Comparison of ENCODE assay signal across 1 cellular context in the genomic region with DNA sequence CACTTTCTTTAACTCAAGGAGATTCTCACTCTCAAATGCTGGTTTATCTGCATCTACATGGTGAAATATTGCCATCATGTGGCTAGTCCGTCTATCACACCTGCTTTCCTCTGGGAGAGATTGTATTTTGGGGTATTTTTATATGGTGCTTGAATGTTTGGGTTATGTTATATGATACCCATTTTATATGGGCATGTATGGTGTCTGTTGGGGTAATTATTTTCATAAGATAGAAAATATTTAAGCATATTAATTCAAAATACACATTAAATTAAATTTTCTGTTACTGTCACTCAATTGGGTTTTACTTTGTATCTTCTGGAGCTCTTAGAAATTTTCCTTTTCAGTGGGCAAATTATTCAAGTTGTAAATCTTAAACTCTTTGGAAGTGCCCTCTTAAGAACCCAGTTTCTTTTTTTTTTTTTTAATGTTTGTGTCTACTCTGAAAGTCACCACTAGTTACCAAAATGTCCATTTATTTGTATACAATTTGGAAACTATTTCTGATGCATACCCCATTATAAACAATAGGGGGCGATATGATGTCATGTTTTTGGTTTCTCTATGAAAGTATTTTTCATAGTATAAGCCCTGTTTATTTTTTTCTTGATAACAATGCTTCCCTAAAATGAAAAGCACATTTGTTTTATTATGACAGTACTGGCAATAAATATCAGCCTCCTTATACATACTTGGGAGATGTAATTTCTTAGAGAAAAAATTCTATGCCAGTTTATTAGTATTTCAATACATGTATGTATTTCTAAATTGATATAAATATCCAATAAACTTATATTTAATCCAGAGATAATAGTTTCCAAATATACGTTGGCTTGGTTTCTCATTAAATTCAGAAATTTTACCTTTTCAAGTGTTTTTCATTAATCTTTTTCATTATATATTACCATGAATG.
TF ChIP-seq lines count a peak whose summit lies in the region.

No MANE protein-coding gene starts in this region.

TF ChIP-seq in HEK293, 187 proteins besides CTCF, POLR2A, EP300 and RAD21 (continued from another document):
- TF ChIP-seq, protein P1, sequence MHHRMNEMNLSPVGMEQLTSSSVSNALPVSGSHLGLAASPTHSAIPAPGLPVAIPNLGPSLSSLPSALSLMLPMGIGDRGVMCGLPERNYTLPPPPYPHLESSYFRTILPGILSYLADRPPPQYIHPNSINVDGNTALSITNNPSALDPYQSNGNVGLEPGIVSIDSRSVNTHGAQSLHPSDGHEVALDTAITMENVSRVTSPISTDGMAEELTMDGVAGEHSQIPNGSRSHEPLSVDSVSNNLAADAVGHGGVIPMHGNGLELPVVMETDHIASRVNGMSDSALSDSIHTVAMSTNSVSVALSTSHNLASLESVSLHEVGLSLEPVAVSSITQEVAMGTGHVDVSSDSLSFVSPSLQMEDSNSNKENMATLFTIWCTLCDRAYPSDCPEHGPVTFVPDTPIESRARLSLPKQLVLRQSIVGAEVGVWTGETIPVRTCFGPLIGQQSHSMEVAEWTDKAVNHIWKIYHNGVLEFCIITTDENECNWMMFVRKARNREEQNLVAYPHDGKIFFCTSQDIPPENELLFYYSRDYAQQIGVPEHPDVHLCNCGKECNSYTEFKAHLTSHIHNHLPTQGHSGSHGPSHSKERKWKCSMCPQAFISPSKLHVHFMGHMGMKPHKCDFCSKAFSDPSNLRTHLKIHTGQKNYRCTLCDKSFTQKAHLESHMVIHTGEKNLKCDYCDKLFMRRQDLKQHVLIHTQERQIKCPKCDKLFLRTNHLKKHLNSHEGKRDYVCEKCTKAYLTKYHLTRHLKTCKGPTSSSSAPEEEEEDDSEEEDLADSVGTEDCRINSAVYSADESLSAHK (tag by site-specific recombination; IDR thresholded peaks at IDR 0.05): no peak
- TF ChIP-seq ZSCAN30 (tag by site-specific recombination; IDR thresholded peaks at IDR 0.05): no peak
TF ChIP-seq in HEK293: peak in this region for 2.
